Comparison of ENCODE assay signal across 9 cellular contexts in genomic region chr17:38885728-38886642, GRCh38. TPM values are rescaled to one million over a fixed set of nuclear protein-coding genes. Genes with fewer than 3 reads are reported as not detected.
A peak's percentile ranks its signal among the peaks of the same experiment; 100 is the strongest.
DNase-seq lines count a peak whose midpoint lies in the region; ATAC-seq, FAIRE-seq and TF ChIP-seq lines count a peak whose summit lies in the region.
"Had no signal": no experiment of that assay in that cellular context is flagged by ENCODE, and none has a peak within 500 bp of the region (broad histone marks: within the 10 kb centered on the region; RNA-seq: fewer than 3 reads in every experiment).

No MANE protein-coding gene starts in this region.

- no peaks in the 10 kb centered on the region for H3K9me3 ChIP-seq in adipocyte (ENCODE audit: control insufficient read depth, low read length)
- H3K9me3 ChIP-seq in kidney (ENCODE audit: control insufficient read depth in 1 of 2, low read length in 2 of 2): no peaks in the 10 kb centered on the region

- H3K4me1 ChIP-seq in adipocyte (ENCODE audit: control insufficient read depth, insufficient read depth, low read length) (peaks cover 48% of the 10 kb centered on the region), kidney (ENCODE audit: control insufficient read depth in 1 of 2, insufficient read depth in 1 of 2, low read depth in 1 of 2, low read length in 2 of 2) (peaks cover 28 to 39% of the 10 kb centered on the region in 2 donors)

- H3K9ac ChIP-seq in adipocyte (ENCODE audit: low read length) (peak overlapping the region; percentile 22), kidney (ENCODE audit: low read length in 2 of 2) (no peak overlapping the region)

- TF ChIP-seq CTCF in kidney (IDR thresholded peaks at IDR 0.05; ENCODE audit: borderline replicate concordance, extremely low read depth, insufficient read depth): peak; percentile 35

- no peaks in the 10 kb centered on the region for H3K9me3 Mint-ChIP-seq in activated T-cell treated with anti-CD3 and anti-CD28 coated beads, Interleukin-2, amount 50 U/mL, for 4 hours

- H3K27me3 Mint-ChIP-seq in activated T-cell treated with anti-CD3 and anti-CD28 coated beads, Interleukin-2, amount 50 U/mL, for 4 hours (ENCODE audit: low read depth): no peaks in the 10 kb centered on the region

- H3K4me3 ChIP-seq in adipocyte (ENCODE audit: low read length) (no peak overlapping the region), kidney (ENCODE audit: low read length in 2 of 2) (no peak overlapping the region)

- H3K36me3 Mint-ChIP-seq in activated T-cell treated with anti-CD3 and anti-CD28 coated beads, Interleukin-2, amount 50 U/mL, for 4 hours (ENCODE audit: insufficient read depth): peaks cover 17% of the 10 kb centered on the region

- H3K4me1 Mint-ChIP-seq in activated T-cell treated with anti-CD3 and anti-CD28 coated beads, Interleukin-2, amount 50 U/mL, for 4 hours (ENCODE audit: low read depth): peaks cover 90% of the 10 kb centered on the region

- ATAC-seq in activated T-cell treated with anti-CD3 and anti-CD28 coated beads, Interleukin-2, amount 50 U/mL, for 4 hours: no peak
- ATAC-seq in HG02938 (IDR thresholded peaks at IDR 0.05; ENCODE audit: unreplicated experiment): no peak
- ATAC-seq: HCT116 had no signal

- H3K36me3 ChIP-seq in adipocyte (ENCODE audit: control insufficient read depth, insufficient read depth, low read length, severe bottlenecking) (peaks cover 70% of the 10 kb centered on the region), kidney (ENCODE audit: control insufficient read depth in 1 of 2, insufficient read depth in 2 of 2, low read length in 2 of 2) (peaks cover 13% of the 10 kb centered on the region in 2 donors)

- intact Hi-C loops in kidney (cut with DNase I): no loop called here

- DNase-seq in activated T-cell treated with anti-CD3 and anti-CD28 coated beads, Interleukin-2, amount 50 U/mL, for 4 hours: no peak
- no peak for DNase-seq in activated T-cell treated with anti-CD3 and anti-CD28 coated beads, Interleukin-2, amount 50 U/mL, for 1 hour
- DNase-seq in adipocyte (ENCODE audit: low read depth) (no peak), kidney (no peak), superior temporal gyrus (ENCODE audit: extremely low spot score) (peak; percentile 74), Kasumi-1 (lab: John Stamatoyannopoulos, UW) (no peak), NCI-H345 treated with DMSO at 0.1 percent for 48 hours (lab: John Stamatoyannopoulos, UW; ENCODE audit: unreplicated experiment) (no peak)

- H3K27me3 ChIP-seq in adipocyte (replicated peaks; ENCODE audit: control insufficient read depth, insufficient read depth, low read length): no peaks in the 10 kb centered on the region

- H3K27ac ChIP-seq in kidney (ENCODE audit: low read depth in 2 of 2, low read length in 2 of 2): no peak overlapping the region

- no peak for FAIRE-seq in kidney (lab: Jason Lieb, UNC)

- peak overlapping the region; percentile 19 for H3K4me3 Mint-ChIP-seq in activated T-cell treated with anti-CD3 and anti-CD28 coated beads, Interleukin-2, amount 50 U/mL, for 4 hours

RNA-seq across cellular contexts. Expression of gene LASP1, which starts 16.1 kb away (rescaled TPM):
- 100 to 1,000 TPM in 1 of 3 donors, 10 to 100 TPM in 2; 74.7 to 109 (median 88.2) TPM for total RNA-seq in activated T-cell treated with anti-CD3 and anti-CD28 coated beads, Interleukin-2, amount 50 U/mL, for 4 hours
- 138 TPM for total RNA-seq in kidney
- 62.5 TPM for polyA plus RNA-seq in kidney (ENCODE audit: insufficient read depth, low read depth, low replicate concordance)

RNA-seq across cellular contexts. Expression of gene RPL23, which starts 32.5 kb away (rescaled TPM):
- 1,000 to 10,000 TPM; 2,350 to 2,556 (median 2,362) TPM for total RNA-seq in activated T-cell treated with anti-CD3 and anti-CD28 coated beads, Interleukin-2, amount 50 U/mL, for 4 hours
- 1,183 TPM for total RNA-seq in kidney
- polyA plus RNA-seq in kidney (ENCODE audit: insufficient read depth, low read depth, low replicate concordance): 2,399 TPM
